Comparison of ENCODE assay signal across 8 cellular contexts in genomic region chr11:45929486-45930030, GRCh38. TPM values are rescaled to one million over a fixed set of nuclear protein-coding genes. Genes with fewer than 3 reads are reported as not detected.
DNase-seq lines count a peak whose midpoint lies in the region; ATAC-seq and TF ChIP-seq lines count a peak whose summit lies in the region.

No MANE protein-coding gene starts in this region.

- TF ChIP-seq CTCF in OCI-LY3 (IDR thresholded peaks at IDR 0.05; ENCODE audit: low read depth, low read length), result no peak
- TF ChIP-seq CTCF in lower leg skin (IDR thresholded peaks at IDR 0.05), result no peak
- TF ChIP-seq CTCF in right atrium auricular region (IDR thresholded peaks at IDR 0.05), result no peak

- H2AFZ ChIP-seq in OCI-LY3 (ENCODE audit: low read depth, low read length), result no peak overlapping the region

- peak overlapping the region; percentile 59 for H3K9ac ChIP-seq in OCI-LY3 (ENCODE audit: low read length)

- TF ChIP-seq POLR2A in lower leg skin (IDR thresholded peaks at IDR 0.05), result no peak

- H3K4me1 ChIP-seq in OCI-LY3 (ENCODE audit: low read length) (peaks cover 54% of the 10 kb centered on the region), right atrium auricular region (peaks cover 0 to 14% of the 10 kb centered on the region in 2 donors)

- H4K20me1 ChIP-seq in OCI-LY3 (ENCODE audit: insufficient read depth, low read length), result peaks cover 2% of the 10 kb centered on the region; the same call in 1 of the 2 replicates

- peak overlapping the region; percentile 96 for H3K27ac ChIP-seq in OCI-LY3 (ENCODE audit: low read length)
- H3K27ac ChIP-seq in right atrium auricular region, result no peak overlapping the region

- intact Hi-C loops in lower leg skin (cut with DNase I; ENCODE audit: low total_unique reads), result no loop called here

- H3K27me3 ChIP-seq in OCI-LY3 (ENCODE audit: low read depth, low read length) (no peaks in the 10 kb centered on the region), right atrium auricular region (no peaks in the 10 kb centered on the region)

- H3K9me3 ChIP-seq in OCI-LY3 (ENCODE audit: insufficient read depth, low read length) (no peaks in the 10 kb centered on the region), right atrium auricular region (no peaks in the 10 kb centered on the region)

- peak overlapping the region; percentile 77 for H3K4me2 ChIP-seq in OCI-LY3 (ENCODE audit: low read length)

- DNase-seq in EL (peak; percentile 32), lower leg skin (ENCODE audit: low spot score in 2 of 2) (peak; percentile 12 to 83), NCI-H1105 treated with DMSO at 0.1 percent for 48 hours (lab: John Stamatoyannopoulos, UW) (no peak), anterior cingulate cortex (lab: John Stamatoyannopoulos, UW) (no peak), SHP77 treated with DMSO at 0.1 percent for 48 hours (lab: John Stamatoyannopoulos, UW) (no peak), right atrium auricular region (ENCODE audit: low spot score) (no peak)

- H3K4me3 ChIP-seq in OCI-LY3 (ENCODE audit: low read length), result peak overlapping the region; percentile 79
- H3K4me3 ChIP-seq in lower leg skin (ENCODE audit: low read depth, poor library complexity, severe bottlenecking), result no peak overlapping the region
- no peak overlapping the region for H3K4me3 ChIP-seq in right atrium auricular region

- WGBS in lower leg skin, 2 donors, result 52 to 64% methylated on average over 8 to 10 of the region's 10 CpGs

- peak; percentile 16 for ATAC-seq in GM21619 (IDR thresholded peaks at IDR 0.05; ENCODE audit: unreplicated experiment)

- H3K36me3 ChIP-seq in OCI-LY3 (replicated peaks; ENCODE audit: low read depth, low read length) (peaks cover 15% of the 10 kb centered on the region), right atrium auricular region (peaks cover 26% of the 10 kb centered on the region)

- peaks cover 30% of the 10 kb centered on the region for H3K79me2 ChIP-seq in OCI-LY3 (ENCODE audit: low read length)

RNA-seq across cellular contexts. Expression of gene LARGE2, which starts 7.1 kb away (rescaled TPM):
- total RNA-seq in lower leg skin (10 to 100 TPM; 20.7 to 30.1 (median 25.9) TPM), right atrium auricular region (under 1 TPM in 1 of 2 donors, not detected in 1; 0.51 TPM)

RNA-seq across cellular contexts. Expression of gene PEX16, which starts 11.9 kb away (rescaled TPM):
- total RNA-seq in lower leg skin (10 to 100 TPM; 36.7 to 52.8 (median 41.2) TPM), right atrium auricular region (10 to 100 TPM; 12.9 to 17.4 TPM)

RNA-seq across cellular contexts. Expression of gene FREY1, which starts 22.5 kb away (rescaled TPM):
- 1 to 10 TPM in 1 of 4 donors, under 1 TPM in 1, not detected in 2; 0.91 to 2.3 TPM for total RNA-seq in lower leg skin
- under 1 TPM; 0.55 to 0.82 TPM for total RNA-seq in right atrium auricular region

RNA-seq across cellular contexts. Expression of gene MAPK8IP1, which starts 44.1 kb away (rescaled TPM):
- total RNA-seq in lower leg skin (1 to 10 TPM; 4.6 to 6.5 (median 5.4) TPM), right atrium auricular region (1 to 10 TPM; 7.3 to 8.9 TPM)

Comparison
In these comparisons a context has a peak if more than half of its experiments do, and no peak if none do; other contexts are left out.
1. DNase-seq: peak in EL (single experiment) and lower leg skin (2 of 2); none in NCI-H1105 treated with DMSO at 0.1 percent for 48 hours (single experiment), anterior cingulate cortex (0 of 58), SHP77 treated with DMSO at 0.1 percent for 48 hours (single experiment) and right atrium auricular region (single experiment).
2. RNA of gene LARGE2, which starts 7.1 kb away (total RNA-seq): 20.7 to 30.1 TPM in lower leg skin; 0.51 TPM in right atrium auricular region; every median in the first group is over 10 times any median in the second.